In genomic region chr22:19806213-19807160, GRCh38 we compare ENCODE assay signal across 13 cellular contexts. TPM values are rescaled to one million over a fixed set of nuclear protein-coding genes. Genes with fewer than 3 reads are reported as not detected.
DNase-seq lines count a peak whose midpoint lies in the region; ATAC-seq and TF ChIP-seq lines count a peak whose summit lies in the region.
"Had no signal": no experiment of that assay in that cellular context is flagged by ENCODE, and none has a peak within 500 bp of the region (broad histone marks: within the 10 kb centered on the region; RNA-seq: fewer than 3 reads in every experiment).

No MANE protein-coding gene starts in this region.

- H3K9me2 ChIP-seq in GM23338 (ENCODE audit: insufficient read depth): no peaks in the 10 kb centered on the region
- H3K9me2 ChIP-seq in GM23248 (ENCODE audit: insufficient read depth): no peaks in the 10 kb centered on the region

- DNase-seq in cardiac septum (ENCODE audit: low spot score) (peak; percentile 64), right atrium auricular region (ENCODE audit: low spot score) (no peak), Peyer's patch (peak in 2 of 3 donors; percentile 92), iris pigment epithelial cell (ENCODE audit: low read depth) (peak; percentile 22), GM23338 (ENCODE audit: low spot score) (no peak), GM23248 (no peak)
- DNase-seq in stimulated activated naive CD4-positive, alpha-beta T cell (lab: John Stamatoyannopoulos, UW): no peak
- no peak for DNase-seq in NK-92 treated with Interleukin-12 subunit alpha and Interleukin-12 subunit beta, amount 100 ng/mL, for 24 hours (lab: John Stamatoyannopoulos, UW)
- DNase-seq: DND-41, NCI-H446 had no signal

- H3K4me2 ChIP-seq in GM23338 (no peak overlapping the region), GM23248 (ENCODE audit: unreplicated experiment) (no peak overlapping the region)

- no peak overlapping the region for H3K4me3 Mint-ChIP-seq in GM23338

- no peak overlapping the region for H3K9ac ChIP-seq in GM23248

- in situ Hi-C loops in GM23248 (cut with MboI): no loop called here

- H3K9me3 ChIP-seq in right atrium auricular region: no peaks in the 10 kb centered on the region
- H3K9me3 ChIP-seq in Peyer's patch: no peaks in the 10 kb centered on the region
- H3K9me3 ChIP-seq in GM23248 (ENCODE audit: low read depth): no peaks in the 10 kb centered on the region
- H3K9me3 ChIP-seq: thoracic aorta had no signal

- WGBS in GM23248 (ENCODE audit: low coverage in 1 of 2, low lambda C conversion rate in 2 of 2, missing lambda C conversion rate in 2 of 2), 2 experiments: 81 to 85% methylated on average over 31 to 37 of the region's 38 CpGs

- H2AFZ ChIP-seq in GM23338 (no peak overlapping the region), GM23248 (no peak overlapping the region)

- H3K79me2 ChIP-seq in GM23338 (replicated peaks; ENCODE audit: insufficient read depth): no peaks in the 10 kb centered on the region
- no peaks in the 10 kb centered on the region for H3K79me2 ChIP-seq in GM23248 (ENCODE audit: insufficient read depth)

- TF ChIP-seq CTCF in right atrium auricular region (IDR thresholded peaks at IDR 0.05) (no peak), Peyer's patch (IDR thresholded peaks at IDR 0.05) (no peak), GM23338 (conservative IDR thresholded peaks at IDR 0.05; ENCODE audit: low read depth in 2 of 2) (no peak)

- H3K4me1 ChIP-seq in right atrium auricular region: no peaks in the 10 kb centered on the region
- H3K4me1 ChIP-seq in Peyer's patch: peaks cover 0 to 13% (median 0%) of the 10 kb centered on the region in 4 donors
- no peaks in the 10 kb centered on the region for H3K4me1 ChIP-seq in GM23338 (ENCODE audit: insufficient read depth)
- H3K4me1 ChIP-seq in GM23248 (ENCODE audit: insufficient read depth): no peaks in the 10 kb centered on the region; the same call in 1 of the 2 replicates

- H3K27ac Mint-ChIP-seq in GM23338: no peak overlapping the region

- intact Hi-C loops in cardiac septum (cut with DNase I): no loop called here

- no peaks in the 10 kb centered on the region for H3K27me3 ChIP-seq in right atrium auricular region
- no peaks in the 10 kb centered on the region for H3K27me3 ChIP-seq in Peyer's patch
- H3K27me3 ChIP-seq in GM23338 (ENCODE audit: insufficient read depth): no peaks in the 10 kb centered on the region
- no peaks in the 10 kb centered on the region for H3K27me3 ChIP-seq in GM23248 (replicated peaks; ENCODE audit: insufficient read depth)
- H3K27me3 ChIP-seq: dorsolateral prefrontal cortex had no signal

- no peaks in the 10 kb centered on the region; the same call in 2 of the 3 replicates for H3K9me3 Mint-ChIP-seq in GM23338

- H3K27ac ChIP-seq in right atrium auricular region (no peak overlapping the region), Peyer's patch (no peak overlapping the region), GM23338 (ENCODE audit: low read depth) (no peak overlapping the region), GM23248 (no peak overlapping the region)
- H3K27ac ChIP-seq: dorsolateral prefrontal cortex, thoracic aorta had no signal

- H3K36me3 ChIP-seq in right atrium auricular region (no peaks in the 10 kb centered on the region), Peyer's patch (no peaks in the 10 kb centered on the region), GM23338 (ENCODE audit: insufficient read depth) (no peaks in the 10 kb centered on the region), GM23248 (ENCODE audit: low read depth) (no peaks in the 10 kb centered on the region)
- H3K36me3 ChIP-seq: thoracic aorta had no signal

- no peak for TF ChIP-seq POLR2A in Peyer's patch (IDR thresholded peaks at IDR 0.05)

- H4K20me1 ChIP-seq in GM23338 (replicated peaks; ENCODE audit: insufficient read depth): no peaks in the 10 kb centered on the region
- H4K20me1 ChIP-seq in GM23248 (ENCODE audit: insufficient read depth): no peaks in the 10 kb centered on the region

- H3F3A ChIP-seq in GM23338 (replicated peaks; ENCODE audit: low read depth) (no peaks in the 10 kb centered on the region), GM23248 (ENCODE audit: insufficient read depth) (no peaks in the 10 kb centered on the region)

- no peaks in the 10 kb centered on the region for H3K36me3 Mint-ChIP-seq in GM23338 (ENCODE audit: low read depth)

- peaks cover 20% of the 10 kb centered on the region for H3K27me3 Mint-ChIP-seq in GM23338 (ENCODE audit: insufficient read depth, low read depth, poor library complexity)

- ATAC-seq in GM23338: no peak

- no peaks in the 10 kb centered on the region for H3K4me1 Mint-ChIP-seq in GM23338

- no peak overlapping the region for H3K4me3 ChIP-seq in right atrium auricular region
- no peak overlapping the region for H3K4me3 ChIP-seq in Peyer's patch
- H3K4me3 ChIP-seq in GM23338: no peak overlapping the region
- no peak overlapping the region for H3K4me3 ChIP-seq in GM23248
- H3K4me3 ChIP-seq: dorsolateral prefrontal cortex, thoracic aorta had no signal

TF ChIP-seq in GM23338, 12 proteins besides CTCF, POLR2A, EP300 and RAD21:
- TF ChIP-seq EZH2phosphoT487 (IDR thresholded peaks at IDR 0.05; ENCODE audit: unreplicated experiment) (no peak), CREB1 (CRISPR knock-in tag; IDR thresholded peaks at IDR 0.05; ENCODE audit: low read depth) (no peak), ZNF331 (CRISPR knock-in tag; IDR thresholded peaks at IDR 0.05; ENCODE audit: low read depth) (no peak), REST (IDR thresholded peaks at IDR 0.05; ENCODE audit: unreplicated experiment) (no peak), ETS1 (IDR thresholded peaks at IDR 0.05) (no peak), NANOG (IDR thresholded peaks at IDR 0.05; ENCODE audit: borderline replicate concordance) (no peak), STAT1 (IDR thresholded peaks at IDR 0.05; ENCODE audit: unreplicated experiment) (no peak), ZNF114 (CRISPR knock-in tag; IDR thresholded peaks at IDR 0.05) (no peak), POLR2AphosphoS5 (IDR thresholded peaks at IDR 0.05; ENCODE audit: low read depth) (no peak), JUNB (IDR thresholded peaks at IDR 0.05; ENCODE audit: unreplicated experiment) (no peak)

RNA-seq across cellular contexts. Expression of gene TBX1, which starts 45.9 kb away (rescaled TPM):
- 0.48 TPM for total RNA-seq in cardiac septum
- total RNA-seq in right atrium auricular region: under 1 TPM in 1 of 2 donors, not detected in 1; 0.24 TPM
- total RNA-seq in Peyer's patch: 1 to 10 TPM in 2 of 4 donors, under 1 TPM in 1, not detected in 1; 0.70 to 4.1 (median 1.1) TPM
- 0.23 and 0.66 TPM in 2 replicates for total RNA-seq in GM23338 (2014; rRNA removed; shearing (Covaris generic))
- polyA plus RNA-seq in GM23338 (2016; fragmentation: Nextera tagmentation; extraction: Ambion mirVana): 0.19 TPM in 2 replicates
- 1.6 and 4.6 TPM in 2 replicates for total RNA-seq in GM23248 (2014; rRNA removed; shearing (Covaris generic))
- 2.2 and 2.8 TPM in 2 replicates for polyA plus RNA-seq in GM23248 (2016; fragmentation: Nextera tagmentation; extraction: Ambion mirVana)
- total RNA-seq: activated CD8-positive, alpha-beta memory T cell treated with anti-CD3 and anti-CD28 coated beads for 36 hours had no signal

RNA-seq across cellular contexts. Expression of gene GNB1L, which starts 48.2 kb away (rescaled TPM):
- 2.0 TPM for total RNA-seq in cardiac septum
- 1 to 10 TPM; 2.6 to 4.7 TPM for total RNA-seq in right atrium auricular region
- 1 to 10 TPM; 3.1 to 6.6 (median 4.9) TPM for total RNA-seq in Peyer's patch
- 19.2 and 27.8 TPM in 2 replicates for total RNA-seq in GM23338 (2014; rRNA removed; shearing (Covaris generic))
- polyA plus RNA-seq in GM23338 (2016; fragmentation: Nextera tagmentation; extraction: Ambion mirVana): 15.2 and 17.4 TPM in 2 replicates
- 16.5 and 22.5 TPM in 2 replicates for total RNA-seq in GM23248 (2014; rRNA removed; shearing (Covaris generic))
- 13.6 and 14.3 TPM in 2 replicates for polyA plus RNA-seq in GM23248 (2016; fragmentation: Nextera tagmentation; extraction: Ambion mirVana)

RNA-seq across cellular contexts. Expression of gene RTL10, which starts 48.2 kb away (rescaled TPM):
- total RNA-seq in cardiac septum: 6.3 TPM
- total RNA-seq in right atrium auricular region: 1 to 10 TPM; 7.9 to 8.1 TPM
- total RNA-seq in Peyer's patch: 10 to 100 TPM in 3 of 4 donors, 1 to 10 TPM in 1; 2.5 to 26.1 (median 22.8) TPM
- 17.4 and 19.2 TPM in 2 replicates for total RNA-seq in GM23338 (2014; rRNA removed; shearing (Covaris generic))
- 7.8 and 9.4 TPM in 2 replicates for polyA plus RNA-seq in GM23338 (2016; fragmentation: Nextera tagmentation; extraction: Ambion mirVana)
- 11.9 and 14.2 TPM in 2 replicates for total RNA-seq in GM23248 (2014; rRNA removed; shearing (Covaris generic))
- 22.8 and 23.8 TPM in 2 replicates for polyA plus RNA-seq in GM23248 (2016; fragmentation: Nextera tagmentation; extraction: Ambion mirVana)

Comparison
In these comparisons a context has a peak if more than half of its experiments do, and no peak if none do; other contexts are left out.
1. DNase-seq: peak in cardiac septum (single experiment), Peyer's patch (2 of 3) and iris pigment epithelial cell (single experiment); none in right atrium auricular region (single experiment), GM23338 (single experiment), GM23248 (single experiment), stimulated activated naive CD4-positive, alpha-beta T cell (0 of 6) and NK-92 treated with Interleukin-12 subunit alpha and Interleukin-12 subunit beta, amount 100 ng/mL, for 24 hours (single experiment).